33 cellular contexts compared by ENCODE assay signal in the genomic region with DNA sequence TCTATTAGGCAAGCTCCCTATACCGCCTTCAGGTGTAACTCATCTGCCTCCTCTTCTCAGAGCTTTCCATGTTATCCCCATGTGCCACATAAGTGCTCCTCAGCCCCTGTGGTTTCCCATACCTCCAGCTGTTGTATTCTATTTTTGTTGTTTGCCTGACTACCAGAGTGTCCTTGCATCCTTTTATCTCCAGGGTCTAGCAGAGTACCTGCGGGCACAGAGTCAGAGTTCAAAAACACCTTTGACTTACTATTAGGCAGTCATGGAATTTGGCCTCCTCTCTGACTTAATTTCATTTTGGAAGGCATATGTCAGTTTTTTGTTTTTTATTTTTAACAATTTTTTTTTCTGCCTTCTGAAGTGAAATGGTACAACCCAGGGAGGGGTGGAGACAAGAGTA. TPM values are rescaled to one million over a fixed set of nuclear protein-coding genes. Genes with fewer than 3 reads are reported as not detected.
"Had no signal": no experiment of that assay in that cellular context is flagged by ENCODE, and none has a peak within 500 bp of the region (broad histone marks: within the 10 kb centered on the region; RNA-seq: fewer than 3 reads in every experiment).

No MANE protein-coding gene starts in this region.

- H3K4me1 Mint-ChIP-seq: brain had no signal

- H3K27ac ChIP-seq: KMS-11, SJCRH30, SK-N-MC had no signal

- H3K27me3 ChIP-seq: SJCRH30 had no signal

- H3K36me3 ChIP-seq: SJCRH30 had no signal

- H3K4me3 Mint-ChIP-seq: activated CD4-positive, alpha-beta memory T cell treated with anti-CD3 and anti-CD28 coated beads for 36 hours; activated naive CD4-positive, alpha-beta T cell treated with anti-CD3 and anti-CD28 coated beads, Interleukin-2, amount 10 ng/mL, durations not matched to agents 7 days and 5 days; activated naive CD8-positive, alpha-beta T cell; activated naive CD8-positive, alpha-beta T cell treated with anti-CD3 and anti-CD28 coated beads, Interleukin-2, amount 50 U/mL, for 24 hours; activated T-helper 1 cell treated with anti-CD3 and anti-CD28 coated beads, Interleukin-12 subunit alpha, Interleukin-12 subunit beta, Interleukin-2, Interleukin-4 antibody, amounts not matched to agents 30 ng/mL and 10 ng/mL and 1 ng/mL, durations not matched to agents 14 hours and 24 hours and 36 hours; brain had no signal

- H3K4me3 ChIP-seq: SJCRH30, SK-N-MC had no signal

- H3K27ac Mint-ChIP-seq: activated CD4-positive, alpha-beta memory T cell treated with anti-CD3 and anti-CD28 coated beads for 36 hours; activated naive CD4-positive, alpha-beta T cell treated with anti-CD3 and anti-CD28 coated beads, Interleukin-2, amount 10 ng/mL, durations not matched to agents 7 days and 5 days; activated naive CD8-positive, alpha-beta T cell; activated naive CD8-positive, alpha-beta T cell treated with anti-CD3 and anti-CD28 coated beads, Interleukin-2, amount 50 U/mL, for 24 hours; activated T-helper 1 cell treated with anti-CD3 and anti-CD28 coated beads, Interleukin-12 subunit alpha, Interleukin-12 subunit beta, Interleukin-2, Interleukin-4 antibody, amounts not matched to agents 30 ng/mL and 10 ng/mL and 1 ng/mL, durations not matched to agents 14 hours and 24 hours and 36 hours; brain had no signal

- H3K36me3 Mint-ChIP-seq: activated CD4-positive, alpha-beta memory T cell treated with anti-CD3 and anti-CD28 coated beads for 36 hours; activated naive CD4-positive, alpha-beta T cell treated with anti-CD3 and anti-CD28 coated beads, Interleukin-2, amount 10 ng/mL, durations not matched to agents 7 days and 5 days; activated naive CD8-positive, alpha-beta T cell; brain had no signal

- H3K4me2 ChIP-seq: KMS-11 had no signal

- DNase-seq: activated CD4-positive, alpha-beta memory T cell treated with anti-CD3 and anti-CD28 coated beads for 36 hours; activated CD4-positive, alpha-beta T cell treated with anti-CD3 and anti-CD28 coated beads for 4 hours; activated CD4-positive, alpha-beta T cell treated with anti-CD3 and anti-CD28 coated beads, Interleukin-2, amount 50 U/mL, for 1 hour; activated CD8-positive, alpha-beta memory T cell treated with anti-CD3 and anti-CD28 coated beads, Interleukin-2, amount 50 U/mL, for 4 hours; activated effector memory CD4-positive, alpha-beta T cell treated with Interleukin-2 at 50 U/mL for 16 hours; activated naive CD4-positive, alpha-beta T cell treated with anti-CD3 and anti-CD28 coated beads, Interleukin-2, amount 10 ng/mL, durations not matched to agents 7 days and 5 days; activated naive CD8-positive, alpha-beta T cell treated with anti-CD3 and anti-CD28 coated beads, Interleukin-2, amount 50 U/mL, for 24 hours; activated T-cell treated with anti-CD3 and anti-CD28 coated beads for 4 hours; anterior cingulate cortex; central memory CD4-positive, alpha-beta T cell; NCI-H1092 treated with DMSO at 0.1 percent for 48 hours; NCI-H1417; NCI-H146; NCI-H187; NCI-H2029 treated with DMSO at 0.1 percent for 48 hours; NCI-H2107; NCI-H226; NCI-H446 treated with DMSO at 0.1 percent for 48 hours; NCI-H524; NCI-H69; NK-92 treated with Interleukin-12 subunit alpha and Interleukin-12 subunit beta, amount 100 ng/mL, for 24 hours; SHP77; SJCRH30; T1000 had no signal

- H3K9me3 Mint-ChIP-seq: activated CD4-positive, alpha-beta memory T cell treated with anti-CD3 and anti-CD28 coated beads for 36 hours; activated naive CD4-positive, alpha-beta T cell treated with anti-CD3 and anti-CD28 coated beads, Interleukin-2, amount 10 ng/mL, durations not matched to agents 7 days and 5 days; activated naive CD8-positive, alpha-beta T cell treated with anti-CD3 and anti-CD28 coated beads, Interleukin-2, amount 50 U/mL, for 24 hours; activated T-helper 1 cell treated with anti-CD3 and anti-CD28 coated beads, Interleukin-12 subunit alpha, Interleukin-12 subunit beta, Interleukin-2, Interleukin-4 antibody, amounts not matched to agents 30 ng/mL and 10 ng/mL and 1 ng/mL, durations not matched to agents 14 hours and 24 hours and 36 hours; brain had no signal

- H3K9ac ChIP-seq: KMS-11 had no signal

- H3K9me3 ChIP-seq: SJCRH30 had no signal

- ATAC-seq: activated naive CD8-positive, alpha-beta T cell treated with anti-CD3 and anti-CD28 coated beads, Interleukin-2, amount 50 U/mL, for 24 hours had no signal

- H3K27me3 Mint-ChIP-seq: activated naive CD4-positive, alpha-beta T cell treated with anti-CD3 and anti-CD28 coated beads, Interleukin-2, amount 10 ng/mL, durations not matched to agents 7 days and 5 days; activated naive CD8-positive, alpha-beta T cell; activated naive CD8-positive, alpha-beta T cell treated with anti-CD3 and anti-CD28 coated beads, Interleukin-2, amount 50 U/mL, for 24 hours had no signal

RNA-seq across cellular contexts. Expression of gene GPR87, which starts 7.1 kb away (rescaled TPM):
- total RNA-seq: cerebellum, LHCN-M2, SJCRH30 had no signal

RNA-seq across cellular contexts. Expression of gene P2RY13, which starts 19.8 kb away (rescaled TPM):
- total RNA-seq: activated CD4-positive, alpha-beta memory T cell treated with anti-CD3 and anti-CD28 coated beads for 36 hours; activated T-helper 1 cell treated with anti-CD3 and anti-CD28 coated beads, Interleukin-12 subunit alpha, Interleukin-12 subunit beta, Interleukin-2, Interleukin-4 antibody, amounts not matched to agents 30 ng/mL and 10 ng/mL and 1 ng/mL, durations not matched to agents 14 hours and 24 hours and 36 hours; LHCN-M2; SJCRH30; T-helper 1 cell treated with Interleukin-12 subunit alpha and Interleukin-12 subunit beta and Interleukin-4 antibody, amounts not matched to agents 30 ng/mL and 1 ng/mL, for 36 hours; T-helper 2 cell treated with Interferon-gamma antibody and Interleukin-4, amounts not matched to agents 100 ng/mL and 5 ng/mL, for 36 hours had no signal

RNA-seq across cellular contexts. Expression of gene P2RY14, which starts 31.2 kb away (rescaled TPM):
- total RNA-seq: LHCN-M2 had no signal
